1 cellular context compared by ENCODE assay signal in genomic region chr19:4444765-4445741, GRCh38.
A peak's percentile ranks its signal among the peaks of the same experiment; 100 is the strongest.
TF ChIP-seq lines count a peak whose summit lies in the region.

No MANE protein-coding gene starts in this region.

TF ChIP-seq in K562, 482 proteins besides CTCF, POLR2A, EP300 and RAD21:
- TF ChIP-seq PTBP1 (IDR thresholded peaks at IDR 0.05; ENCODE audit: low read depth, low read length) (0 out of 2 replicates have a peak, but pooled peaks have one; percentile 51), RBFOX2 (IDR thresholded peaks at IDR 0.05; ENCODE audit: low read depth, low read length) (peak; percentile 40; the same call in 1 of the 2 replicates), E2F5 (CRISPR knock-in tag; IDR thresholded peaks at IDR 0.05) (0 out of 2 replicates have a peak, but pooled peaks have one; percentile 3), POLR2G (IDR thresholded peaks at IDR 0.05; ENCODE audit: low read depth, low read length) (peak; percentile 80), PHF20 (IDR thresholded peaks at IDR 0.05; ENCODE audit: partially characterized antibody) (no peak), ZNF146 (CRISPR knock-in tag; IDR thresholded peaks at IDR 0.05; ENCODE audit: unreplicated experiment) (no peak), RFX5 (IDR thresholded peaks at IDR 0.05; ENCODE audit: low read depth, low read length) (no peak), NFIC (IDR thresholded peaks at IDR 0.05) (no peak), NCOA6 (IDR thresholded peaks at IDR 0.05) (no peak), TEAD2 (tag; IDR thresholded peaks at IDR 0.05) (no peak), HDAC3 (IDR thresholded peaks at IDR 0.05; ENCODE audit: borderline replicate concordance, partially characterized antibody) (no peak), CBX5 (IDR thresholded peaks at IDR 0.05; ENCODE audit: borderline replicate concordance, low read depth) (no peak), XRCC3 (IDR thresholded peaks at IDR 0.05) (no peak), RBM22 (IDR thresholded peaks at IDR 0.05; ENCODE audit: low read depth, low read length, poor library complexity, severe bottlenecking) (peak; percentile 64), SUPT5H (IDR thresholded peaks at IDR 0.05) (peak; percentile 48), ZNF282 (CRISPR knock-in tag; IDR thresholded peaks at IDR 0.05) (peak; percentile 60; the same call in 1 of the 2 replicates)
- TF ChIP-seq, protein P1, sequence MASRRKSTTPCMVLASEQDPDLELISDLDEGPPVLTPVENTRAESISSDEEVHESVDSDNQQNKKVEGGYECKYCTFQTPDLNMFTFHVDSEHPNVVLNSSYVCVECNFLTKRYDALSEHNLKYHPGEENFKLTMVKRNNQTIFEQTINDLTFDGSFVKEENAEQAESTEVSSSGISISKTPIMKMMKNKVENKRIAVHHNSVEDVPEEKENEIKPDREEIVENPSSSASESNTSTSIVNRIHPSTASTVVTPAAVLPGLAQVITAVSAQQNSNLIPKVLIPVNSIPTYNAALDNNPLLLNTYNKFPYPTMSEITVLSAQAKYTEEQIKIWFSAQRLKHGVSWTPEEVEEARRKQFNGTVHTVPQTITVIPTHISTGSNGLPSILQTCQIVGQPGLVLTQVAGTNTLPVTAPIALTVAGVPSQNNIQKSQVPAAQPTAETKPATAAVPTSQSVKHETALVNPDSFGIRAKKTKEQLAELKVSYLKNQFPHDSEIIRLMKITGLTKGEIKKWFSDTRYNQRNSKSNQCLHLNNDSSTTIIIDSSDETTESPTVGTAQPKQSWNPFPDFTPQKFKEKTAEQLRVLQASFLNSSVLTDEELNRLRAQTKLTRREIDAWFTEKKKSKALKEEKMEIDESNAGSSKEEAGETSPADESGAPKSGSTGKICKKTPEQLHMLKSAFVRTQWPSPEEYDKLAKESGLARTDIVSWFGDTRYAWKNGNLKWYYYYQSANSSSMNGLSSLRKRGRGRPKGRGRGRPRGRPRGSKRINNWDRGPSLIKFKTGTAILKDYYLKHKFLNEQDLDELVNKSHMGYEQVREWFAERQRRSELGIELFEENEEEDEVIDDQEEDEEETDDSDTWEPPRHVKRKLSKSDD (conservative IDR thresholded peaks at IDR 0.05; ENCODE audit: low read length), result no peak
